In the genomic region with DNA sequence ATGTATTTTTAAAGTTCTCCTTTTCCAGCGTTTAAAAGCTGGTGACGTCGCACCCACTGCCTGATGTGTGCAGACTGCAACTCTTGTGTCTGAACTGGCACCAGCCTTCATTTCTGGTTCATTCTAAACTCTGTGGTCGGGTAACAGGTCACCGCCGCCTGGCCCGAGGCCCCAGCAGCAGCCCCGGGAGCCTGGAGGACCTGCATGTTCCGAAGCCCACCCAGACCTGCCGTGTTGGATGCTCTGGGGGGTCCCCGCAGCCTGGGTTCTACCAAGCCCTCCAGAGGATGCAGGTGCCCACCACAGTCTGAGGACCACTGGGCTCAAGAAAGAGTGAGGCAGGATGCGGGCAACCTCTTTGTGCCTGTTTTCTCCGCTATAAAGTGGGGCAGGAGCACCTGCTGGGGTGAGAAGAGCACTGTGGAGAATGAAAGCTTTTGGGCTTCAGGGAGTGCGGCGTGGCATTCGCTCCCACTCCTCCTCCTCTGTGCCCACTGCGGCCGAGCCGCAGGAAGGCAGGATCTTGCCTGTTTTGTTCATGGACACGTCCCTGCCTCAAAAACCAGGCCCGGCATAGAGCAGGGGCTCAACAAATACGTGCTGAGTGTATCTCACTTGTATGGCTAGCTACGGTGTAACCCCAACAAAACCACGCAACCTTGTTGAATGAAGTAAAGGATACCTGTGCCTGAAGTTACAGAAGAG, we compare ENCODE assay signal across 1 cellular context.
TF ChIP-seq lines count a peak whose summit lies in the region.

No MANE protein-coding gene starts in this region.

TF ChIP-seq in IMR-90, 13 proteins besides CTCF, POLR2A, EP300 and RAD21 (continued from another document):
- no peak for TF ChIP-seq MAZ (IDR thresholded peaks at IDR 0.05; ENCODE audit: borderline replicate concordance, low read depth, low read length)
- TF ChIP-seq ELK1 (IDR thresholded peaks at IDR 0.05; ENCODE audit: borderline replicate concordance, low read depth, low read length): no peak
- no peak for TF ChIP-seq NFE2L2 (IDR thresholded peaks at IDR 0.05; ENCODE audit: low read depth, low read length)
- no peak for TF ChIP-seq BHLHE40 (IDR thresholded peaks at IDR 0.05; ENCODE audit: low read depth, low read length)
- TF ChIP-seq, protein P1, sequence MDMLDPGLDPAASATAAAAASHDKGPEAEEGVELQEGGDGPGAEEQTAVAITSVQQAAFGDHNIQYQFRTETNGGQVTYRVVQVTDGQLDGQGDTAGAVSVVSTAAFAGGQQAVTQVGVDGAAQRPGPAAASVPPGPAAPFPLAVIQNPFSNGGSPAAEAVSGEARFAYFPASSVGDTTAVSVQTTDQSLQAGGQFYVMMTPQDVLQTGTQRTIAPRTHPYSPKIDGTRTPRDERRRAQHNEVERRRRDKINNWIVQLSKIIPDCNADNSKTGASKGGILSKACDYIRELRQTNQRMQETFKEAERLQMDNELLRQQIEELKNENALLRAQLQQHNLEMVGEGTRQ (IDR thresholded peaks at IDR 0.05; ENCODE audit: low read depth, low read length): no peak
- TF ChIP-seq FOS (IDR thresholded peaks at IDR 0.05; ENCODE audit: low read depth, low read length): no peak
- no peak for TF ChIP-seq CEBPB (IDR thresholded peaks at IDR 0.05; ENCODE audit: low read depth, low read length)
- TF ChIP-seq MXI1 (IDR thresholded peaks at IDR 0.05; ENCODE audit: borderline replicate concordance, low read depth, low read length): no peak
- TF ChIP-seq MAFK (IDR thresholded peaks at IDR 0.05; ENCODE audit: low read depth, low read length): no peak
- TF ChIP-seq RFX5 (IDR thresholded peaks at IDR 0.05; ENCODE audit: low read depth, low read length): no peak
- TF ChIP-seq SMC3 (IDR thresholded peaks at IDR 0.05; ENCODE audit: low read depth, low read length): no peak
- no peak for TF ChIP-seq RCOR1 (IDR thresholded peaks at IDR 0.05; ENCODE audit: insufficient replicate concordance, low read length)
